2 cellular contexts compared by ENCODE assay signal in the genomic region with DNA sequence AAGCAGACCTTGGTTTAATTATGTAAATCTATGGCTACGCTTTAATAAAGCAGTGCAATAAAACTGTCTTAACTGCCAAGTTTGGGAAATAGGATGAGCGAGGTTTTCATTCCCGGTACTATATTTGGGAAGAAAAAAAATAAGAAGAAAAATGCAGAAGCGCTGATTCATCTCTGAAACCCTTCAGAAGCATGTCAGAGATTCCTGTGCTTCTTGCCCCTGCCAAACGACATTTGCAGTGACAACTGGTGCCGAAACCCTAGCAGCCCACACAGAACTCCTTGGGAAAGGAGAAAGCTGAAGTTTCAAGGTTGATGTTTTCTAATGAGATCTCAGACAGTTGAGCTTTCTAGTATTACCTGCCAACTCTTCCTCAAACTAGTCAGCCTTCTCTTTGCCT.
TF ChIP-seq lines count a peak whose summit lies in the region.

No MANE protein-coding gene starts in this region.

TF ChIP-seq in SK-N-SH, 30 proteins besides CTCF, POLR2A, EP300 and RAD21 (continued from another document):
- TF ChIP-seq SIN3A (IDR thresholded peaks at IDR 0.05; ENCODE audit: borderline replicate concordance, low read depth, low read length) (no peak), USF1 (IDR thresholded peaks at IDR 0.05; ENCODE audit: borderline replicate concordance, low read depth) (no peak), GATA2 (CRISPR knock-in tag; IDR thresholded peaks at IDR 0.05) (no peak), FOXJ3 (CRISPR knock-in tag; IDR thresholded peaks at IDR 0.05) (no peak), NRF1 (IDR thresholded peaks at IDR 0.05; ENCODE audit: low read depth, low read length) (no peak)
TF ChIP-seq in SK-N-SH: peak in this region for 0.

TF ChIP-seq in GM23338, 12 proteins besides CTCF, POLR2A, EP300 and RAD21 (continued from another document):
- TF ChIP-seq NANOG (IDR thresholded peaks at IDR 0.05; ENCODE audit: borderline replicate concordance) (no peak), CREB1 (CRISPR knock-in tag; IDR thresholded peaks at IDR 0.05; ENCODE audit: low read depth) (no peak), POLR2AphosphoS5 (IDR thresholded peaks at IDR 0.05; ENCODE audit: low read depth) (no peak), ZNF331 (CRISPR knock-in tag; IDR thresholded peaks at IDR 0.05; ENCODE audit: low read depth) (no peak), ZNF114 (CRISPR knock-in tag; IDR thresholded peaks at IDR 0.05) (no peak), EZH2phosphoT487 (IDR thresholded peaks at IDR 0.05; ENCODE audit: unreplicated experiment) (no peak), STAT1 (IDR thresholded peaks at IDR 0.05; ENCODE audit: unreplicated experiment) (no peak)
- TF ChIP-seq, protein P1, sequence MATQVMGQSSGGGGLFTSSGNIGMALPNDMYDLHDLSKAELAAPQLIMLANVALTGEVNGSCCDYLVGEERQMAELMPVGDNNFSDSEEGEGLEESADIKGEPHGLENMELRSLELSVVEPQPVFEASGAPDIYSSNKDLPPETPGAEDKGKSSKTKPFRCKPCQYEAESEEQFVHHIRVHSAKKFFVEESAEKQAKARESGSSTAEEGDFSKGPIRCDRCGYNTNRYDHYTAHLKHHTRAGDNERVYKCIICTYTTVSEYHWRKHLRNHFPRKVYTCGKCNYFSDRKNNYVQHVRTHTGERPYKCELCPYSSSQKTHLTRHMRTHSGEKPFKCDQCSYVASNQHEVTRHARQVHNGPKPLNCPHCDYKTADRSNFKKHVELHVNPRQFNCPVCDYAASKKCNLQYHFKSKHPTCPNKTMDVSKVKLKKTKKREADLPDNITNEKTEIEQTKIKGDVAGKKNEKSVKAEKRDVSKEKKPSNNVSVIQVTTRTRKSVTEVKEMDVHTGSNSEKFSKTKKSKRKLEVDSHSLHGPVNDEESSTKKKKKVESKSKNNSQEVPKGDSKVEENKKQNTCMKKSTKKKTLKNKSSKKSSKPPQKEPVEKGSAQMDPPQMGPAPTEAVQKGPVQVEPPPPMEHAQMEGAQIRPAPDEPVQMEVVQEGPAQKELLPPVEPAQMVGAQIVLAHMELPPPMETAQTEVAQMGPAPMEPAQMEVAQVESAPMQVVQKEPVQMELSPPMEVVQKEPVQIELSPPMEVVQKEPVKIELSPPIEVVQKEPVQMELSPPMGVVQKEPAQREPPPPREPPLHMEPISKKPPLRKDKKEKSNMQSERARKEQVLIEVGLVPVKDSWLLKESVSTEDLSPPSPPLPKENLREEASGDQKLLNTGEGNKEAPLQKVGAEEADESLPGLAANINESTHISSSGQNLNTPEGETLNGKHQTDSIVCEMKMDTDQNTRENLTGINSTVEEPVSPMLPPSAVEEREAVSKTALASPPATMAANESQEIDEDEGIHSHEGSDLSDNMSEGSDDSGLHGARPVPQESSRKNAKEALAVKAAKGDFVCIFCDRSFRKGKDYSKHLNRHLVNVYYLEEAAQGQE (IDR thresholded peaks at IDR 0.05; ENCODE audit: unreplicated experiment): no peak
- TF ChIP-seq, protein P2, sequence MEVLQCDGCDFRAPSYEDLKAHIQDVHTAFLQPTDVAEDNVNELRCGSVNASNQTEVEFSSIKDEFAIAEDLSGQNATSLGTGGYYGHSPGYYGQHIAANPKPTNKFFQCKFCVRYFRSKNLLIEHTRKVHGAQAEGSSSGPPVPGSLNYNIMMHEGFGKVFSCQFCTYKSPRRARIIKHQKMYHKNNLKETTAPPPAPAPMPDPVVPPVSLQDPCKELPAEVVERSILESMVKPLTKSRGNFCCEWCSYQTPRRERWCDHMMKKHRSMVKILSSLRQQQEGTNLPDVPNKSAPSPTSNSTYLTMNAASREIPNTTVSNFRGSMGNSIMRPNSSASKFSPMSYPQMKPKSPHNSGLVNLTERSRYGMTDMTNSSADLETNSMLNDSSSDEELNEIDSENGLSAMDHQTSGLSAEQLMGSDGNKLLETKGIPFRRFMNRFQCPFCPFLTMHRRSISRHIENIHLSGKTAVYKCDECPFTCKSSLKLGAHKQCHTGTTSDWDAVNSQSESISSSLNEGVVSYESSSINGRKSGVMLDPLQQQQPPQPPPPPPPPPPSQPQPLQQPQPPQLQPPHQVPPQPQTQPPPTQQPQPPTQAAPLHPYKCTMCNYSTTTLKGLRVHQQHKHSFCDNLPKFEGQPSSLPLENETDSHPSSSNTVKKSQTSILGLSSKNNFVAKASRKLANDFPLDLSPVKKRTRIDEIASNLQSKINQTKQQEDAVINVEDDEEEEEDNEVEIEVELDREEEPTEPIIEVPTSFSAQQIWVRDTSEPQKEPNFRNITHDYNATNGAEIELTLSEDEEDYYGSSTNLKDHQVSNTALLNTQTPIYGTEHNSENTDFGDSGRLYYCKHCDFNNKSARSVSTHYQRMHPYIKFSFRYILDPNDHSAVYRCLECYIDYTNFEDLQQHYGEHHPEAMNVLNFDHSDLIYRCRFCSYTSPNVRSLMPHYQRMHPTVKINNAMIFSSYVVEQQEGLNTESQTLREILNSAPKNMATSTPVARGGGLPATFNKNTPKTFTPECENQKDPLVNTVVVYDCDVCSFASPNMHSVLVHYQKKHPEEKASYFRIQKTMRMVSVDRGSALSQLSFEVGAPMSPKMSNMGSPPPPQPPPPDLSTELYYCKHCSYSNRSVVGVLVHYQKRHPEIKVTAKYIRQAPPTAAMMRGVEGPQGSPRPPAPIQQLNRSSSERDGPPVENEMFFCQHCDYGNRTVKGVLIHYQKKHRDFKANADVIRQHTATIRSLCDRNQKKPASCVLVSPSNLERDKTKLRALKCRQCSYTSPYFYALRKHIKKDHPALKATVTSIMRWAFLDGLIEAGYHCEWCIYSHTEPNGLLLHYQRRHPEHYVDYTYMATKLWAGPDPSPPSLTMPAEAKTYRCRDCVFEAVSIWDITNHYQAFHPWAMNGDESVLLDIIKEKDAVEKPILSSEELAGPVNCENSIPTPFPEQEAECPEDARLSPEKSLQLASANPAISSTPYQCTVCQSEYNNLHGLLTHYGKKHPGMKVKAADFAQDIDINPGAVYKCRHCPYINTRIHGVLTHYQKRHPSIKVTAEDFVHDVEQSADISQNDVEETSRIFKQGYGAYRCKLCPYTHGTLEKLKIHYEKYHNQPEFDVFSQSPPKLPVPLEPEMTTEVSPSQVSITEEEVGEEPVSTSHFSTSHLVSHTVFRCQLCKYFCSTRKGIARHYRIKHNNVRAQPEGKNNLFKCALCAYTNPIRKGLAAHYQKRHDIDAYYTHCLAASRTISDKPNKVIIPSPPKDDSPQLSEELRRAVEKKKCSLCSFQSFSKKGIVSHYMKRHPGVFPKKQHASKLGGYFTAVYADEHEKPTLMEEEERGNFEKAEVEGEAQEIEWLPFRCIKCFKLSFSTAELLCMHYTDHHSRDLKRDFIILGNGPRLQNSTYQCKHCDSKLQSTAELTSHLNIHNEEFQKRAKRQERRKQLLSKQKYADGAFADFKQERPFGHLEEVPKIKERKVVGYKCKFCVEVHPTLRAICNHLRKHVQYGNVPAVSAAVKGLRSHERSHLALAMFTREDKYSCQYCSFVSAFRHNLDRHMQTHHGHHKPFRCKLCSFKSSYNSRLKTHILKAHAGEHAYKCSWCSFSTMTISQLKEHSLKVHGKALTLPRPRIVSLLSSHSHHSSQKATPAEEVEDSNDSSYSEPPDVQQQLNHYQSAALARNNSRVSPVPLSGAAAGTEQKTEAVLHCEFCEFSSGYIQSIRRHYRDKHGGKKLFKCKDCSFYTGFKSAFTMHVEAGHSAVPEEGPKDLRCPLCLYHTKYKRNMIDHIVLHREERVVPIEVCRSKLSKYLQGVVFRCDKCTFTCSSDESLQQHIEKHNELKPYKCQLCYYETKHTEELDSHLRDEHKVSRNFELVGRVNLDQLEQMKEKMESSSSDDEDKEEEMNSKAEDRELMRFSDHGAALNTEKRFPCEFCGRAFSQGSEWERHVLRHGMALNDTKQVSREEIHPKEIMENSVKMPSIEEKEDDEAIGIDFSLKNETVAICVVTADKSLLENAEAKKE (CRISPR knock-in tag; IDR thresholded peaks at IDR 0.05): no peak
- TF ChIP-seq, protein P3, sequence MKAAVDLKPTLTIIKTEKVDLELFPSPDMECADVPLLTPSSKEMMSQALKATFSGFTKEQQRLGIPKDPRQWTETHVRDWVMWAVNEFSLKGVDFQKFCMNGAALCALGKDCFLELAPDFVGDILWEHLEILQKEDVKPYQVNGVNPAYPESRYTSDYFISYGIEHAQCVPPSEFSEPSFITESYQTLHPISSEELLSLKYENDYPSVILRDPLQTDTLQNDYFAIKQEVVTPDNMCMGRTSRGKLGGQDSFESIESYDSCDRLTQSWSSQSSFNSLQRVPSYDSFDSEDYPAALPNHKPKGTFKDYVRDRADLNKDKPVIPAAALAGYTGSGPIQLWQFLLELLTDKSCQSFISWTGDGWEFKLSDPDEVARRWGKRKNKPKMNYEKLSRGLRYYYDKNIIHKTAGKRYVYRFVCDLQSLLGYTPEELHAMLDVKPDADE (IDR thresholded peaks at IDR 0.05): no peak
